ENCODE assay signal across 1 cellular context in genomic region chr5:62305715-62306493, GRCh38.
TF ChIP-seq lines count a peak whose summit lies in the region.

Gene KIF2A, plus strand, starts transcription at chr5:62306206. Its CDS starts 267 bp downstream, at chr5:62306473.

TF ChIP-seq in GM12878, 131 proteins besides CTCF, POLR2A, EP300 and RAD21 (continued from another document):
- peak; percentile 80 for TF ChIP-seq USF1 (IDR thresholded peaks at IDR 0.05; ENCODE audit: borderline replicate concordance, extremely low read length, insufficient read depth, low read depth, low read length)
- TF ChIP-seq, protein P1, sequence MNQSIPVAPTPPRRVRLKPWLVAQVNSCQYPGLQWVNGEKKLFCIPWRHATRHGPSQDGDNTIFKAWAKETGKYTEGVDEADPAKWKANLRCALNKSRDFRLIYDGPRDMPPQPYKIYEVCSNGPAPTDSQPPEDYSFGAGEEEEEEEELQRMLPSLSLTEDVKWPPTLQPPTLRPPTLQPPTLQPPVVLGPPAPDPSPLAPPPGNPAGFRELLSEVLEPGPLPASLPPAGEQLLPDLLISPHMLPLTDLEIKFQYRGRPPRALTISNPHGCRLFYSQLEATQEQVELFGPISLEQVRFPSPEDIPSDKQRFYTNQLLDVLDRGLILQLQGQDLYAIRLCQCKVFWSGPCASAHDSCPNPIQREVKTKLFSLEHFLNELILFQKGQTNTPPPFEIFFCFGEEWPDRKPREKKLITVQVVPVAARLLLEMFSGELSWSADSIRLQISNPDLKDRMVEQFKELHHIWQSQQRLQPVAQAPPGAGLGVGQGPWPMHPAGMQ (IDR thresholded peaks at IDR 0.05; ENCODE audit: borderline replicate concordance), result no peak
